8 cellular contexts compared by ENCODE assay signal in the genomic region with DNA sequence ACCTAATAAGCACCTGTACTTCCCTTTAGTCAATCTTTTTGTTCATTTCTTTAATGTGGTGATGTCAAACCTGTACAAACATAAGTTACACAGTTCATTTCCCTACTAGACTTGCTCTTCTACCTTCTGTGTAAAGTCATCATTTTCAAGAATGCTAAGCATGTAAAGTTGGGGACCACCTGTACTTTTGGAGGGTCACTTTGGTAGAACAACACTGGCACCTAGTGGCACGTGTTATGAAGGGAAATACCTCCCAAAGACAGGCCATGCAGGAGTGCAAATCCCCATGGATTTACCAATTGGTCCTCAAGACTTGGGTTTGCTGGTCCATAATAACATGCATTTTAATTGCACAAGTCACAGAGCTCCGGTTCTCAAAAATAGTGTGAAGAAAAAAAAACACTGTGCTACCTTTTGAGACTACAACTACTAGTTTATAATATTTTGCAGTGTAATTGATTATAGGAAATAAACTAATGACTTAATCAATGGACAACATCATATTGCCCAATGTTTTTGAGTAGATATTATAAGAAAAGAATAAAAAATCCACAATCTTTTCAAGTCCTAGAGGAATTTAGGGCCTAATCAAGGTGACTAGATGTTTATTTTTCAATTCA.
DNase-seq lines count a peak whose midpoint lies in the region; ATAC-seq and TF ChIP-seq lines count a peak whose summit lies in the region.

No MANE protein-coding gene starts in this region.

- H3K4me1 ChIP-seq in A673 (ENCODE audit: insufficient read depth, low read length, poor library complexity, severe bottlenecking) (no peaks in the 10 kb centered on the region), lower lobe of right lung (no peaks in the 10 kb centered on the region)

- peak; percentile 49 to 57 for ATAC-seq in lower lobe of right lung
- no peak for ATAC-seq in GM18870 (IDR thresholded peaks at IDR 0.05; ENCODE audit: unreplicated experiment)
- ATAC-seq in GM18519 (IDR thresholded peaks at IDR 0.05; ENCODE audit: low FRiP score, unreplicated experiment), result no peak
- ATAC-seq in GM19452 (IDR thresholded peaks at IDR 0.05; ENCODE audit: unreplicated experiment), result no peak

- H3K9me3 ChIP-seq in A673 (ENCODE audit: low read depth, low read length, poor library complexity, severe bottlenecking) (no peaks in the 10 kb centered on the region), lower lobe of right lung (no peaks in the 10 kb centered on the region)

- TF ChIP-seq CTCF in A673 (conservative IDR thresholded peaks at IDR 0.05; ENCODE audit: low read depth, low read length), result peak; percentile 49
- peak; percentile 73 for TF ChIP-seq CTCF in GM10266 (IDR thresholded peaks at IDR 0.05; ENCODE audit: control insufficient read depth, insufficient read depth, low read depth, missing control alignments)
- peak; percentile 86 for TF ChIP-seq CTCF in choroid plexus epithelial cell (conservative IDR thresholded peaks at IDR 0.05; ENCODE audit: low read depth, low read length)
- TF ChIP-seq CTCF in lower lobe of right lung (IDR thresholded peaks at IDR 0.05), result peak; percentile 57

- H3K4me3 ChIP-seq in A673 (ENCODE audit: low read depth, low read length, poor library complexity, severe bottlenecking), result no peak overlapping the region
- no peak overlapping the region for H3K4me3 ChIP-seq in choroid plexus epithelial cell (ENCODE audit: low read depth, low read length)
- no peak overlapping the region for H3K4me3 ChIP-seq in lower lobe of right lung

- H3K27ac ChIP-seq in A673 (ENCODE audit: low read depth, low read length, poor library complexity, severe bottlenecking) (no peak overlapping the region), lower lobe of right lung (no peak overlapping the region)

- intact Hi-C loops in A673 (cut with micrococcal nuclease; ENCODE audit: unreplicated experiment) (loop anchor here (5.0 kb wide), 1 partner anchor 430 kb away; the partner anchor contains the start of gene IGFBP3), lower lobe of right lung (cut with DNase I) (no loop called here)

- no TSS peak for BruUV-seq in A673 (replicated peaks; lab: Mats Ljungman, UMichigan)

- DNase-seq in A673 (ENCODE audit: low spot score), result peak; percentile 33
- DNase-seq in GM10266 (ENCODE audit: extremely low spot score), result peak; percentile 40
- peak; percentile 56 for DNase-seq in NCI-H748 (lab: John Stamatoyannopoulos, UW; ENCODE audit: unreplicated experiment)
- DNase-seq in choroid plexus epithelial cell (ENCODE audit: low read depth), result peak; percentile 79
- DNase-seq in lower lobe of right lung, result no peak

- POLR2A ChIA-PET in A673 (lab: Charles Lee; ENCODE audit: low non-redundant PET), result no interaction called here

- no peaks in the 10 kb centered on the region for H3K36me3 ChIP-seq in A673 (ENCODE audit: insufficient read depth, low read length, poor library complexity, severe bottlenecking)
- H3K36me3 ChIP-seq in lower lobe of right lung, result no peaks in the 10 kb centered on the region

- CTCF ChIA-PET in A673 (lab: Charles Lee), result no interaction called here

- H3K27me3 ChIP-seq in A673 (replicated peaks; ENCODE audit: insufficient read depth, low read depth, low read length, poor library complexity), result no peaks in the 10 kb centered on the region
- H3K27me3 ChIP-seq in lower lobe of right lung (ENCODE audit: low read depth), result no peaks in the 10 kb centered on the region

Comparison
In these comparisons a context has a peak if more than half of its experiments do, and no peak if none do; other contexts are left out.
1. ATAC-seq: peak in lower lobe of right lung (2 of 2); none in GM18870 (single experiment), GM18519 (single experiment) and GM19452 (single experiment).
2. Peak in every context shown above with its lines, with median percentiles within 50 percentile points of each other: CTCF ChIP-seq.